ENCODE assay signal across 8 cellular contexts in the genomic region with DNA sequence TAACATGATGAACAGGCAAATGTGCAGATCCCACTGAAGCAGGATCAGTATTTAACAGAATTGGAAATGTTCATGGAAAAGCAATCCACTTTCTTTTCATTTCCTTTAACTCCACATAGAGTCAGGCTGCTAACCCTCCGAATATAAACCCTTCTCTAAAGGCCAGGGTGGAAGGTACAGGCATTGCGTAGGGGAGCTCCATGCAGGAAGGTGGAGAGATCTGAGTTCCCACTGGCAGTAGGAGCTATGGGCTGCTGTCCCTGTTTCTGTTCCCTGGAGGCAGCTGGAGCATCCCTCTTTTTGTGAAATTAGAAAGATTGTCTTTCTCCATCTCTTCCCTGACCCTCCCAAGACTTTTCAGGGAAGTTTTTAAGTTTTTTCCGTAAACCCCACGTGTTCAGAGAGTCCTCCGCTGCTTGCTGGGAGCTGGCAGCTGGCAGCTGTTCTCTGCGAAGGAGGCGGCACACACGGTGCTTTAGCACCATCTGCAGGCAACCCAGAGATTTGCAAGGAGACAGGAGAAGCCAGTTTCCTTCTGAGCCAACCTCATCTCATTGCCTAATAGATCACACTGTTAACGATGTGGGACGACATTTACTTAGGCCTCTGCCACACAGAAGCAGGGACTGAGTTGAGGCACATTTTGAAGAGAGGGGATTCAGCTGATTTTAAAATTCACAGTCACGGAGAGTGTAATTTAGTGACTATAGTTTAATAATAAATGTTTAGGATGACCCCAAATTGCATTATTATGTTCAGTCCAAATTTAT. TPM values are rescaled to one million over a fixed set of nuclear protein-coding genes. Genes with fewer than 3 reads are reported as not detected.
A peak's percentile ranks its signal among the peaks of the same experiment; 100 is the strongest.
DNase-seq lines count a peak whose midpoint lies in the region; ATAC-seq and TF ChIP-seq lines count a peak whose summit lies in the region.

No MANE protein-coding gene starts in this region.

- H3K9ac ChIP-seq in HUES6 (ENCODE audit: low read length) (no peak overlapping the region), OCI-LY1 (ENCODE audit: low read length) (no peak overlapping the region), muscle layer of colon (ENCODE audit: low read length) (peak overlapping the region; percentile 51)

- no peaks in the 10 kb centered on the region for H3K9me3 ChIP-seq in HUES6 (ENCODE audit: control insufficient read depth, insufficient read depth, low read depth, low read length)
- no peaks in the 10 kb centered on the region for H3K9me3 ChIP-seq in OCI-LY1 (ENCODE audit: low read length)
- no peaks in the 10 kb centered on the region for H3K9me3 ChIP-seq in muscle layer of colon (ENCODE audit: low read length)

- peak; percentile 86 for TF ChIP-seq CTCF in OCI-LY1 (IDR thresholded peaks at IDR 0.05; ENCODE audit: low read length)
- TF ChIP-seq CTCF in epithelial cell of proximal tubule (conservative IDR thresholded peaks at IDR 0.05; ENCODE audit: low read depth, low read length) = peak; percentile 94

- H4K20me1 ChIP-seq in OCI-LY1 (ENCODE audit: insufficient read depth, low read length) = no peaks in the 10 kb centered on the region

- no peak overlapping the region for H2AFZ ChIP-seq in OCI-LY1 (ENCODE audit: low read length)

- no peaks in the 10 kb centered on the region for H3K9me2 ChIP-seq in OCI-LY1 (ENCODE audit: low read depth, low read length)

- no peaks in the 10 kb centered on the region for H3F3A ChIP-seq in OCI-LY1 (ENCODE audit: insufficient read depth, low read length)

- H3K79me2 ChIP-seq in OCI-LY1 (ENCODE audit: insufficient read depth, low read length) = no peaks in the 10 kb centered on the region

- H3K4me3 ChIP-seq in HUES6 (ENCODE audit: low read depth, low read length) = peak overlapping the region; percentile 44
- no peak overlapping the region for H3K4me3 ChIP-seq in OCI-LY1 (ENCODE audit: low read depth, low read length, poor library complexity, severe bottlenecking)
- H3K4me3 ChIP-seq in epithelial cell of proximal tubule (ENCODE audit: low read depth, low read length) = no peak overlapping the region
- peak overlapping the region in 1 of 2 donors; percentile 47 for H3K4me3 ChIP-seq in muscle layer of colon (ENCODE audit: low read depth in 1 of 2, low read length in 2 of 2)

- no peak overlapping the region for H3K27ac ChIP-seq in HUES6 (ENCODE audit: low read depth, low read length)
- H3K27ac ChIP-seq in OCI-LY1 (ENCODE audit: low read depth, low read length, poor library complexity, severe bottlenecking) = no peak overlapping the region
- peak overlapping the region; percentile 67 for H3K27ac ChIP-seq in muscle layer of colon (ENCODE audit: low read depth, low read length)

- ATAC-seq in GM21526 (IDR thresholded peaks at IDR 0.05; ENCODE audit: low FRiP score, unreplicated experiment) = peak; percentile 90

- no peak overlapping the region for H3K4me2 ChIP-seq in OCI-LY1 (ENCODE audit: low read length)

- no peaks in the 10 kb centered on the region for H3K36me3 ChIP-seq in HUES6 (ENCODE audit: control insufficient read depth, insufficient read depth, low read length)
- H3K36me3 ChIP-seq in OCI-LY1 (ENCODE audit: insufficient read depth, low read length) = no peaks in the 10 kb centered on the region
- H3K36me3 ChIP-seq in muscle layer of colon (ENCODE audit: insufficient read depth, low read length) = no peaks in the 10 kb centered on the region

- H3K27me3 ChIP-seq in HUES6 (ENCODE audit: control insufficient read depth, insufficient read depth, low read length) (no peaks in the 10 kb centered on the region), OCI-LY1 (ENCODE audit: insufficient read depth, low read length) (no peaks in the 10 kb centered on the region), muscle layer of colon (ENCODE audit: control insufficient read depth in 1 of 2, insufficient read depth in 2 of 2, low read length in 2 of 2) (no peaks in the 10 kb centered on the region)

- 0 out of 2 replicates have a peak, but pooled peaks cover 4% of the 10 kb centered on the region for H3K4me1 ChIP-seq in HUES6 (ENCODE audit: control insufficient read depth, insufficient read depth, low read length)
- H3K4me1 ChIP-seq in OCI-LY1 (ENCODE audit: insufficient read depth, low read length, severe bottlenecking) = no peaks in the 10 kb centered on the region
- H3K4me1 ChIP-seq in muscle layer of colon (ENCODE audit: insufficient read depth, low read length) = peaks cover 17% of the 10 kb centered on the region

- peak; percentile 67 for DNase-seq in DMS114 treated with DMSO at 0.1 percent for 48 hours (lab: John Stamatoyannopoulos, UW; ENCODE audit: unreplicated experiment)
- peak; percentile 79 for DNase-seq in activated CD8-positive, alpha-beta memory T cell treated with anti-CD3 and anti-CD28 coated beads, Interleukin-2, amount 50 U/mL, for 48 hours
- DNase-seq in epithelial cell of proximal tubule (ENCODE audit: low read depth) = no peak
- DNase-seq in stimulated activated CD8-positive, alpha-beta memory T cell treated with anti-CD3 and anti-CD28 coated beads, Interleukin-4, amount 100 ng/mL, for 48 hours = peak; percentile 77

RNA-seq across cellular contexts. Expression of gene HOOK1, which starts 55.4 kb away (rescaled TPM):
- 3.6 and 4.2 TPM in 2 replicates for total RNA-seq in epithelial cell of proximal tubule
